ENCODE assay signal across 35 cellular contexts in genomic region chr6:139701695-139702094, GRCh38.
DNase-seq lines count a peak whose midpoint lies in the region; ATAC-seq, FAIRE-seq and TF ChIP-seq lines count a peak whose summit lies in the region.
"Had no signal": no experiment of that assay in that cellular context is flagged by ENCODE, and none has a peak within 500 bp of the region (broad histone marks: within the 10 kb centered on the region; RNA-seq: fewer than 3 reads in every experiment).

No MANE protein-coding gene starts in this region.

- H3K9ac ChIP-seq in K562 (ENCODE audit: insufficient read depth in 1 of 2, low read depth in 2 of 2, low read length in 2 of 2) = no peak overlapping the region
- no peak overlapping the region for H3K9ac ChIP-seq in endodermal cell (ENCODE audit: extremely low read depth, low read length, poor library complexity, severe bottlenecking)
- H3K9ac ChIP-seq: BLaER1; BLaER1 treated with 17β-estradiol and CSF1 and Interleukin-3, amounts not matched to agents 10 nM and 100 nM had no signal

- DNase-seq in K562 (ENCODE audit: extremely low read depth in 1 of 4, low spot score in 3 of 4) = no peak
- no peak for DNase-seq in endodermal cell
- DNase-seq in transverse colon = no peak
- DNase-seq in right atrium auricular region (ENCODE audit: low spot score) = no peak
- no peak for DNase-seq in left cardiac atrium
- DNase-seq in activated CD4-positive, CD25-positive, alpha-beta regulatory T cell (lab: John Stamatoyannopoulos, UW) = no peak
- DNase-seq: 8988T; ACHN; AML-193; BE2C; C1 segment of cervical spinal cord; Caco-2; Calu3; CD4-positive, alpha-beta memory T cell; CD4-positive, alpha-beta T cell; CD4-positive, CD25-positive, alpha-beta regulatory T cell; CD8-positive, alpha-beta memory T cell; CD8-positive, alpha-beta T cell; COR-L47; DMS 273 treated with DMSO at 0.1 percent for 48 hours; DMS153; DMS53; DMS79; DMS79 treated with DMSO at 0.1 percent for 48 hours; DND-41; EL had no signal

- H2AFZ ChIP-seq in K562 (ENCODE audit: low read depth, low read length) = no peak overlapping the region

- WGBS in K562 (ENCODE audit: insufficient coverage, low coverage, missing lambda C conversion rate) = 57% methylated on average over 4 of the region's 4 CpGs
- 97% methylated on average over 4 of the region's 4 CpGs; no CpG with 5 or more reads in 1 of the 2 experiments for WGBS in endodermal cell (ENCODE audit: insufficient coverage in 1 of 2, insufficient read length in 1 of 2), 2 experiments
- WGBS in transverse colon (ENCODE audit: low coverage in 1 of 2), 2 donors = 92 to 93% methylated on average over 3 to 4 of the region's 4 CpGs

- H3K9me1 ChIP-seq in K562 (ENCODE audit: control insufficient read depth, insufficient read depth, low read length) = no peaks in the 10 kb centered on the region

- TF ChIP-seq CTCF in K562 (IDR thresholded peaks at IDR 0.05 in 2 of 3, conservative IDR thresholded peaks at IDR 0.05 in 1 of 3; ENCODE audit: insufficient read depth in 2 of 3, low read depth in 1 of 3, low read length in 3 of 3) = no peak
- TF ChIP-seq CTCF in endodermal cell (conservative IDR thresholded peaks at IDR 0.05) = peak; percentile 16
- no peak for TF ChIP-seq CTCF in transverse colon (IDR thresholded peaks at IDR 0.05)
- no peak for TF ChIP-seq CTCF in right atrium auricular region (IDR thresholded peaks at IDR 0.05)

- H3K27ac Mint-ChIP-seq in endodermal cell = no peak overlapping the region
- H3K27ac Mint-ChIP-seq: B cell; CD4-positive, alpha-beta memory T cell; CD4-positive, alpha-beta T cell; CD4-positive, CD25-positive, alpha-beta regulatory T cell; CD8-positive, alpha-beta memory T cell; CD8-positive, alpha-beta T cell had no signal

- no peaks in the 10 kb centered on the region for H3K4me1 Mint-ChIP-seq in endodermal cell
- H3K4me1 Mint-ChIP-seq: B cell had no signal

- no peak overlapping the region for H3K4me3 Mint-ChIP-seq in endodermal cell
- H3K4me3 Mint-ChIP-seq: B cell; CD14-positive monocyte; CD4-positive, alpha-beta memory T cell; CD4-positive, alpha-beta T cell; CD4-positive, CD25-positive, alpha-beta regulatory T cell; CD8-positive, alpha-beta memory T cell; CD8-positive, alpha-beta T cell had no signal

- TF ChIP-seq RAD21 in K562 (CRISPR knock-in tag; conservative IDR thresholded peaks at IDR 0.05 in 1 of 2, IDR thresholded peaks at IDR 0.05 in 1 of 2) = no peak

- no peak for FAIRE-seq in K562 (lab: Jason Lieb, UNC)
- FAIRE-seq: A204.1, A549, D721Med had no signal

- TF ChIP-seq POLR2A in K562 (conservative IDR thresholded peaks at IDR 0.05) = no peak
- TF ChIP-seq POLR2A in transverse colon (IDR thresholded peaks at IDR 0.05) = no peak

- intact Hi-C loops in K562 (cut with micrococcal nuclease) = no loop called here
- intact Hi-C loops in transverse colon (cut with DNase I; ENCODE audit: low total_unique reads) = loop anchor here (10.0 kb wide), 1 partner anchor 327 kb away; the partner anchor contains the start of gene CITED2
- intact Hi-C loops in left cardiac atrium (cut with DNase I) = no loop called here

- H3K4me1 ChIP-seq in K562 (replicated peaks in 1 of 2; ENCODE audit: control insufficient read depth in 2 of 2, insufficient read depth in 2 of 2, low read length in 2 of 2) (no peaks in the 10 kb centered on the region), endodermal cell (ENCODE audit: control insufficient read depth, insufficient read depth, low read length) (no peaks in the 10 kb centered on the region), transverse colon (peaks cover 0 to 35% (median 13%) of the 10 kb centered on the region in 4 donors), right atrium auricular region (no peaks in the 10 kb centered on the region)
- H3K4me1 ChIP-seq: BE2C; BLaER1; BLaER1 treated with 17β-estradiol and CSF1 and Interleukin-3, amounts not matched to agents 10 nM and 100 nM had no signal

- in situ Hi-C loops in K562 (cut with MboI) = no loop called here
- in situ Hi-C loops in transverse colon (cut with MboI; ENCODE audit: low pct_ligation_motif_present in 1 of 4, low pct_unique_long_range_greater_than_20kb in 1 of 4, low sequenced_read_pairs in 3 of 4) = no loop called here

- no TSS peak for BruUV-seq in K562 (replicated peaks; lab: Mats Ljungman, UMichigan)

- no peaks in the 10 kb centered on the region for H3K79me2 ChIP-seq in K562 (ENCODE audit: control insufficient read depth, insufficient read depth, low read length)

- peaks cover 14% of the 10 kb centered on the region for H3K9me3 Mint-ChIP-seq in endodermal cell

- H3K27me3 ChIP-seq in K562 (ENCODE audit: control insufficient read depth in 2 of 2, insufficient read depth in 2 of 2, low read length in 2 of 2) (no peaks in the 10 kb centered on the region), endodermal cell (ENCODE audit: control insufficient read depth, insufficient read depth, low read length, poor library complexity, severe bottlenecking) (no peaks in the 10 kb centered on the region), transverse colon (no peaks in the 10 kb centered on the region), right atrium auricular region (no peaks in the 10 kb centered on the region)
- H3K27me3 ChIP-seq: BE2C; BLaER1; BLaER1 treated with 17β-estradiol and CSF1 and Interleukin-3, amounts not matched to agents 10 nM and 100 nM had no signal

- H3K36me3 ChIP-seq in K562 (ENCODE audit: control insufficient read depth, insufficient read depth, low read length) = no peaks in the 10 kb centered on the region
- H3K36me3 ChIP-seq in endodermal cell (ENCODE audit: control insufficient read depth, insufficient read depth, low read length) = no peaks in the 10 kb centered on the region
- H3K36me3 ChIP-seq in transverse colon = no peaks in the 10 kb centered on the region
- H3K36me3 ChIP-seq in right atrium auricular region = no peaks in the 10 kb centered on the region
- H3K36me3 ChIP-seq: BE2C; BLaER1; BLaER1 treated with 17β-estradiol and CSF1 and Interleukin-3, amounts not matched to agents 10 nM and 100 nM had no signal

- H3K9me3 ChIP-seq in K562 (replicated peaks; ENCODE audit: control insufficient read depth, insufficient read depth, low read depth, low read length) (0 out of 2 replicates have a peak, but pooled peaks cover 4% of the 10 kb centered on the region), endodermal cell (ENCODE audit: control insufficient read depth, low read length) (peaks cover 12% of the 10 kb centered on the region), transverse colon (no peaks in the 10 kb centered on the region), right atrium auricular region (no peaks in the 10 kb centered on the region)
- H3K9me3 ChIP-seq: BE2C, Caco-2 had no signal

- no peak for TF ChIP-seq EP300 in K562 (IDR thresholded peaks at IDR 0.05; ENCODE audit: low read length)
- no peak for TF ChIP-seq EP300 in transverse colon (IDR thresholded peaks at IDR 0.05; ENCODE audit: low read depth)

- no peaks in the 10 kb centered on the region for H3K27me3 Mint-ChIP-seq in endodermal cell (ENCODE audit: insufficient read depth)
- H3K27me3 Mint-ChIP-seq: B cell; CD4-positive, alpha-beta T cell; CD4-positive, CD25-positive, alpha-beta regulatory T cell; CD8-positive, alpha-beta memory T cell had no signal

- no peak overlapping the region for H3K4me2 ChIP-seq in K562 (ENCODE audit: insufficient read depth, low read length)
- H3K4me2 ChIP-seq: A549; BLaER1; BLaER1 treated with 17β-estradiol and CSF1 and Interleukin-3, amounts not matched to agents 10 nM and 100 nM had no signal

- CTCF ChIA-PET in K562 (lab: Yijun Ruan, JAX; ENCODE audit: low intra/inter-chr PET ratio) = no interaction called here

- H3K4me3 ChIP-seq in K562 (no peak overlapping the region), endodermal cell (ENCODE audit: low read length) (no peak overlapping the region), transverse colon (no peak overlapping the region), right atrium auricular region (no peak overlapping the region)
- H3K4me3 ChIP-seq: A549; BLaER1; BLaER1 treated with 17β-estradiol and CSF1 and Interleukin-3, amounts not matched to agents 10 nM and 100 nM had no signal

- no peaks in the 10 kb centered on the region for H4K20me1 ChIP-seq in K562 (replicated peaks; ENCODE audit: control insufficient read depth, insufficient read depth, low read length)
- H4K20me1 ChIP-seq: BLaER1; BLaER1 treated with 17β-estradiol and CSF1 and Interleukin-3, amounts not matched to agents 10 nM and 100 nM had no signal

- ATAC-seq in K562 (no peak), left cardiac atrium (no peak)
- ATAC-seq: A549; CD8-positive, alpha-beta T cell had no signal

- POLR2A ChIA-PET in K562 (lab: Yijun Ruan, JAX) = interaction anchor here (1.7 kb wide), 1 partner anchor 327 kb away, joined by 6 read pairs; the partner anchor contains the start of gene CITED2

- no peaks in the 10 kb centered on the region for H3K36me3 Mint-ChIP-seq in endodermal cell (ENCODE audit: low read depth)
- H3K36me3 Mint-ChIP-seq: CD4-positive, alpha-beta memory T cell; CD4-positive, CD25-positive, alpha-beta regulatory T cell; CD8-positive, alpha-beta T cell had no signal

- H3K27ac ChIP-seq in K562 (ENCODE audit: extremely low read depth, low read depth, low read length) (no peak overlapping the region), endodermal cell (ENCODE audit: low read depth, low read length) (no peak overlapping the region), transverse colon (peak overlapping the region in 3 of 4 donors; percentile 4 to 70 (median 8)), right atrium auricular region (no peak overlapping the region)
- H3K27ac ChIP-seq: 22Rv1; A549; BLaER1; BLaER1 treated with 17β-estradiol and CSF1 and Interleukin-3, amounts not matched to agents 10 nM and 100 nM; C4-2B had no signal

TF ChIP-seq in K562, 482 proteins besides CTCF, POLR2A, EP300 and RAD21 (continues in another document):
- TF ChIP-seq RBBP5 (IDR thresholded peaks at IDR 0.05; ENCODE audit: borderline replicate concordance, insufficient read depth, low read length, poor library complexity, severe bottlenecking) = no peak
- no peak for TF ChIP-seq ZNF146 (CRISPR knock-in tag; IDR thresholded peaks at IDR 0.05; ENCODE audit: unreplicated experiment)
- TF ChIP-seq CC2D1A (IDR thresholded peaks at IDR 0.05) = peak; percentile 39; the same call in 1 of the 2 replicates

Comparison
In these comparisons a context has a peak if more than half of its experiments do, and no peak if none do; other contexts are left out.
1. H3K27ac ChIP-seq: peak in transverse colon (3 of 4); none in K562 (single experiment), endodermal cell (single experiment) and right atrium auricular region (0 of 2).